In genomic region chr10:79266092-79266491, GRCh38 we compare ENCODE assay signal across 1 cellular context.
A peak's percentile ranks its signal among the peaks of the same experiment; 100 is the strongest.
TF ChIP-seq lines count a peak whose summit lies in the region.

No MANE protein-coding gene starts in this region.

TF ChIP-seq in GM12878, 131 proteins besides CTCF, POLR2A, EP300 and RAD21 (continued from another document):
- TF ChIP-seq RELA (IDR thresholded peaks at IDR 0.05; ENCODE audit: borderline replicate concordance, partially characterized antibody) (no peak), ZBTB11 (CRISPR knock-in tag; IDR thresholded peaks at IDR 0.05) (no peak), ZBED1 (IDR thresholded peaks at IDR 0.05; ENCODE audit: borderline replicate concordance) (no peak), BHLHE40 (IDR thresholded peaks at IDR 0.05; ENCODE audit: borderline replicate concordance in 1 of 2, low read depth in 2 of 2, low read length in 1 of 2) (peak in 1 of 2 experiments; percentile 20; a peak in 2 of 4 replicates), SMARCA5 (IDR thresholded peaks at IDR 0.05) (0 out of 2 replicates have a peak, but pooled peaks have one; percentile 65), JUNB (IDR thresholded peaks at IDR 0.05) (no peak), CREB1 (IDR thresholded peaks at IDR 0.05; ENCODE audit: low read depth) (peak; percentile 33; the same call in 1 of the 2 replicates), ATF7 (IDR thresholded peaks at IDR 0.05; ENCODE audit: low read depth) (peak; percentile 25; the same call in 1 of the 2 replicates)
- TF ChIP-seq, protein P1, sequence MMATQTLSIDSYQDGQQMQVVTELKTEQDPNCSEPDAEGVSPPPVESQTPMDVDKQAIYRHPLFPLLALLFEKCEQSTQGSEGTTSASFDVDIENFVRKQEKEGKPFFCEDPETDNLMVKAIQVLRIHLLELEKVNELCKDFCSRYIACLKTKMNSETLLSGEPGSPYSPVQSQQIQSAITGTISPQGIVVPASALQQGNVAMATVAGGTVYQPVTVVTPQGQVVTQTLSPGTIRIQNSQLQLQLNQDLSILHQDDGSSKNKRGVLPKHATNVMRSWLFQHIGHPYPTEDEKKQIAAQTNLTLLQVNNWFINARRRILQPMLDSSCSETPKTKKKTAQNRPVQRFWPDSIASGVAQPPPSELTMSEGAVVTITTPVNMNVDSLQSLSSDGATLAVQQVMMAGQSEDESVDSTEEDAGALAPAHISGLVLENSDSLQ (IDR thresholded peaks at IDR 0.05) = 0 out of 2 replicates have a peak, but pooled peaks have one; percentile 18
